In genomic region chr5:77074745-77075144, GRCh38 we compare ENCODE assay signal across 20 cellular contexts. TPM values are rescaled to one million over a fixed set of nuclear protein-coding genes. Genes with fewer than 3 reads are reported as not detected.
DNase-seq lines count a peak whose midpoint lies in the region; ATAC-seq, FAIRE-seq and TF ChIP-seq lines count a peak whose summit lies in the region.
"Had no signal": no experiment of that assay in that cellular context is flagged by ENCODE, and none has a peak within 500 bp of the region (broad histone marks: within the 10 kb centered on the region; RNA-seq: fewer than 3 reads in every experiment).

No MANE protein-coding gene starts in this region.

- peak; percentile 65 for FAIRE-seq in urothelium cell line (lab: Jason Lieb, UNC)
- FAIRE-seq: A549, GM19239, H1 had no signal

- H3K4me3 Mint-ChIP-seq in MCF 10A (ENCODE audit: unreplicated experiment) (no peak overlapping the region), neural crest cell (peak overlapping the region; percentile 58)
- H3K4me3 Mint-ChIP-seq in activated T-helper 17 cell treated with anti-CD3 and anti-CD28 coated beads, Interleukin-2, amount 50 U/mL, for 72 hours: no peak overlapping the region
- H3K4me3 Mint-ChIP-seq: CD4-positive, alpha-beta T cell had no signal

- H3K27ac ChIP-seq in breast epithelium (no peak overlapping the region), dorsolateral prefrontal cortex (peak overlapping the region in 38 of 59 donors; percentile 3 to 72 (median 41))
- H3K27ac ChIP-seq: 22Rv1, A549, C4-2B had no signal

- H3K36me3 Mint-ChIP-seq in MCF 10A (ENCODE audit: insufficient read depth, unreplicated experiment): peaks cover 31% of the 10 kb centered on the region
- peaks cover 8% of the 10 kb centered on the region for H3K36me3 Mint-ChIP-seq in neural crest cell (ENCODE audit: low read depth)
- H3K36me3 Mint-ChIP-seq in activated T-helper 17 cell treated with anti-CD3 and anti-CD28 coated beads, Interleukin-2, amount 50 U/mL, for 72 hours (ENCODE audit: low read depth): peaks cover 10% of the 10 kb centered on the region

- BruUV-seq in MCF 10A (replicated peaks; lab: Mats Ljungman, UMichigan): no TSS peak

- H3K9me3 Mint-ChIP-seq in MCF 10A (ENCODE audit: unreplicated experiment) (no peaks in the 10 kb centered on the region), neural crest cell (no peaks in the 10 kb centered on the region)
- H3K9me3 Mint-ChIP-seq in activated T-helper 17 cell treated with anti-CD3 and anti-CD28 coated beads, Interleukin-2, amount 50 U/mL, for 72 hours: no peaks in the 10 kb centered on the region
- H3K9me3 Mint-ChIP-seq: CD4-positive, alpha-beta T cell had no signal

- CTCF ChIA-PET in MCF 10A (lab: Yijun Ruan, JAX): interaction anchor here (0.7 kb wide), 1 partner anchor 11 kb away, joined by 4 read pairs; no protein-coding TSS in a partner anchor

- no peak for ATAC-seq in activated T-helper 17 cell treated with anti-CD3 and anti-CD28 coated beads, Interleukin-2, amount 50 U/mL, for 72 hours (replicated peaks)
- ATAC-seq: A549 had no signal

- DNase-seq in MCF 10A (ENCODE audit: unreplicated experiment) (no peak), breast epithelium (ENCODE audit: low spot score in 2 of 2) (no peak), dorsolateral prefrontal cortex (no peak), neural crest cell (ENCODE audit: low read depth, low spot score) (no peak), urothelium cell line (ENCODE audit: low spot score) (no peak), GM13977 (ENCODE audit: low spot score) (no peak), activated T-cell treated with anti-CD3 and anti-CD28 coated beads for 4 hours (no peak)
- DNase-seq: AML-193; Caco-2; CD4-positive, alpha-beta T cell; DMS153; DMS79 treated with DMSO at 0.1 percent for 48 hours; GF-D8 had no signal

- POLR2A ChIA-PET in MCF 10A (lab: Yijun Ruan, JAX): no interaction called here

- TF ChIP-seq POLR2A in breast epithelium (IDR thresholded peaks at IDR 0.05): no peak

- H3K4me1 Mint-ChIP-seq in MCF 10A (ENCODE audit: insufficient read depth, unreplicated experiment): no peaks in the 10 kb centered on the region
- H3K4me1 Mint-ChIP-seq in neural crest cell: peaks cover 11% of the 10 kb centered on the region
- peaks cover 8% of the 10 kb centered on the region for H3K4me1 Mint-ChIP-seq in activated T-helper 17 cell treated with anti-CD3 and anti-CD28 coated beads, Interleukin-2, amount 50 U/mL, for 72 hours

- H3K27me3 ChIP-seq in breast epithelium (no peaks in the 10 kb centered on the region), dorsolateral prefrontal cortex (no peaks in the 10 kb centered on the region)

- no peak overlapping the region for H3K4me3 ChIP-seq in breast epithelium
- no peak overlapping the region for H3K4me3 ChIP-seq in dorsolateral prefrontal cortex
- H3K4me3 ChIP-seq: A549, HAP-1 had no signal

- no peaks in the 10 kb centered on the region for H3K36me3 ChIP-seq in breast epithelium
- H3K36me3 ChIP-seq: HAP-1 had no signal

- intact Hi-C loops in MCF 10A (cut with micrococcal nuclease) (no loop called here), breast epithelium (cut with DNase I; ENCODE audit: low total_unique reads) (no loop called here), dorsolateral prefrontal cortex (cut with DNase I) (loop anchor here (5.0 kb wide), 3 partner anchors 42 to 363 kb away; partner anchors contain the start of gene AGGF1 (in 2 of the 2))

- H3K27ac Mint-ChIP-seq in MCF 10A (ENCODE audit: low read depth, unreplicated experiment) (peak overlapping the region; percentile 29), neural crest cell (ENCODE audit: unreplicated experiment) (no peak overlapping the region)
- H3K27ac Mint-ChIP-seq in activated T-helper 17 cell treated with anti-CD3 and anti-CD28 coated beads, Interleukin-2, amount 50 U/mL, for 72 hours: no peak overlapping the region
- H3K27ac Mint-ChIP-seq: CD4-positive, alpha-beta T cell had no signal

- in situ Hi-C loops in GM13977 (cut with MboI; ENCODE audit: low pct_unique_long_range_greater_than_20kb, low sequenced_read_pairs, unreplicated experiment): no loop called here

- no peaks in the 10 kb centered on the region for H3K27me3 Mint-ChIP-seq in MCF 10A (ENCODE audit: insufficient read depth, unreplicated experiment)
- H3K27me3 Mint-ChIP-seq in neural crest cell (ENCODE audit: low read depth): no peaks in the 10 kb centered on the region
- no peaks in the 10 kb centered on the region for H3K27me3 Mint-ChIP-seq in activated T-helper 17 cell treated with anti-CD3 and anti-CD28 coated beads, Interleukin-2, amount 50 U/mL, for 72 hours
- H3K27me3 Mint-ChIP-seq: CD4-positive, alpha-beta T cell had no signal

- no peaks in the 10 kb centered on the region for H3K9me3 ChIP-seq in breast epithelium
- H3K9me3 ChIP-seq: A549, Caco-2, HAP-1 had no signal

- TF ChIP-seq CTCF in MCF 10A (IDR thresholded peaks at IDR 0.05; ENCODE audit: unreplicated experiment) (no peak), breast epithelium (IDR thresholded peaks at IDR 0.05) (no peak), dorsolateral prefrontal cortex (IDR thresholded peaks at IDR 0.05 in 54 of 56, conservative IDR thresholded peaks at IDR 0.05 in 2 of 56; ENCODE audit: low read depth in 1 of 56, partially characterized antibody in 56 of 56) (no peak), neural crest cell (conservative IDR thresholded peaks at IDR 0.05) (no peak), GM13977 (IDR thresholded peaks at IDR 0.05; ENCODE audit: extremely low read depth, insufficient read depth, missing control alignments) (no peak)

- peaks cover 0 to 5% of the 10 kb centered on the region in 2 donors for H3K4me1 ChIP-seq in breast epithelium
- H3K4me1 ChIP-seq: Caco-2 had no signal

RNA-seq across cellular contexts. Expression of gene ZBED3, which starts 12.3 kb away (rescaled TPM):
- total RNA-seq in MCF 10A (2022) (9.8 and 14.8 TPM in 2 replicates), breast epithelium (10 to 100 TPM in 1 of 3 donors, 1 to 10 TPM in 2; 4.8 to 46.7 (median 5.9) TPM), dorsolateral prefrontal cortex (10 to 100 TPM in 64 of 120 experiments, 1 to 10 TPM in 56; 3.1 to 27.3 (median 10.4) TPM), neural crest cell (12.1 and 12.2 TPM in 2 replicates)
- total RNA-seq in activated T-helper 17 cell treated with anti-CD3 and anti-CD28 coated beads, Interleukin-2, amount 50 U/mL, for 72 hours: under 1 TPM in 1 of 2 donors, not detected in 1; 0.04 TPM

RNA-seq across cellular contexts. Expression of gene AGGF1, which starts 44.5 kb away (rescaled TPM):
- total RNA-seq in MCF 10A (2022) (19.5 and 21.8 TPM in 2 replicates), breast epithelium (10 to 100 TPM; 19.3 to 25.6 (median 25.6) TPM), dorsolateral prefrontal cortex (10 to 100 TPM; 23.6 to 41.9 (median 31.2) TPM), neural crest cell (26.6 and 26.9 TPM in 2 replicates)
- total RNA-seq in activated T-helper 17 cell treated with anti-CD3 and anti-CD28 coated beads, Interleukin-2, amount 50 U/mL, for 72 hours: 10 to 100 TPM; 24.4 to 25.4 TPM

Comparison
In these comparisons a context has a peak if more than half of its experiments do, and no peak if none do; other contexts are left out.
1. H3K27ac ChIP-seq: peak in dorsolateral prefrontal cortex (38 of 59); none in breast epithelium (0 of 2).
2. intact Hi-C loops: an anchor here in dorsolateral prefrontal cortex (5.0 kb wide); none called in MCF 10A and breast epithelium.